Comparison of ENCODE assay signal across 18 cellular contexts in the genomic region with DNA sequence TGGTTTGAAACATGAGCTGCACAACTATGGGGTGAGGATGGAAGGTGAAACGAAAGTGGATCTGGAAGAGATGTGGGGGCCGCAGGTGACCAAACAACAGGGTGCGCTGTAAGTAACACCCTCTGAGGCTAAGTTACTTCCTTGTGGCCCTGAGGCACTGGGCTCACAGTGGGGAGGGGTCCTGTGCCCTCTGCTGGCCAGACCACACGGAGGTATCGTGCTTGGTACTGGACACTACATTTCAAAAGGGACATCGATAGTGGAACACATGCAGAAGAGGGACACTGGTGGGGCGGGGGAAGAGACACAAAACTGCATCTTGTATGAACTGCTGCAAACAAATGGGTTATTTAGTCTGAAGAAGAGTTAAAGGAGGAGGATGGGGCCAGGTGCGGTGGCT.
"Had no signal": no experiment of that assay in that cellular context is flagged by ENCODE, and none has a peak within 500 bp of the region (broad histone marks: within the 10 kb centered on the region; RNA-seq: fewer than 3 reads in every experiment).

No MANE protein-coding gene starts in this region.

- DNase-seq: activated CD4-positive, alpha-beta T cell treated with anti-CD3 and anti-CD28 coated beads for 1 hour; activated CD8-positive, alpha-beta memory T cell treated with anti-CD3 and anti-CD28 coated beads, Interleukin-2, amount 50 U/mL, for 4 hours; activated naive CD4-positive, alpha-beta T cell treated with anti-CD3 and anti-CD28 coated beads for 36 hours; activated naive CD8-positive, alpha-beta T cell treated with anti-CD3 and anti-CD28 coated beads, Interleukin-2, amount 10 ng/mL, durations not matched to agents 7 days and 5 days; activated T-cell treated with anti-CD3 and anti-CD28 coated beads, Interleukin-2, amount 50 U/mL, for 24 hours; amniotic stem cell; colonic mucosa; effector memory CD8-positive, alpha-beta T cell; glutamatergic neuron; hippocampal formation; left ventricle myocardium superior; retina; stimulated activated CD4-positive, alpha-beta T cell treated with anti-CD3 and anti-CD28 coated beads, Interleukin-4, amount 100 ng/mL, for 4 hours had no signal

- H3K9me3 ChIP-seq: colonic mucosa, esophagus muscularis mucosa, tibial artery had no signal

- H3K4me1 ChIP-seq: colonic mucosa had no signal

- H3K27ac ChIP-seq: colonic mucosa, dorsolateral prefrontal cortex, esophagus muscularis mucosa, tibial artery had no signal

- H3K4me3 ChIP-seq: colonic mucosa, dorsolateral prefrontal cortex, esophagus muscularis mucosa, tibial artery had no signal

- H3K36me3 ChIP-seq: colonic mucosa, esophagus muscularis mucosa, tibial artery had no signal

- H3K27me3 ChIP-seq: colonic mucosa had no signal

- ATAC-seq: activated T-helper 17 cell treated with anti-CD3 and anti-CD28 coated beads, Interleukin-2, amount 50 U/mL, for 72 hours; effector memory CD8-positive, alpha-beta T cell; left ventricle myocardium superior; natural killer cell treated with Interleukin-12 subunit alpha and Interleukin-12 subunit beta and Interleukin-15 and Interleukin-18, amount 100 ng/mL, for 72 hours had no signal
